ENCODE assay signal across 7 cellular contexts in the genomic region with DNA sequence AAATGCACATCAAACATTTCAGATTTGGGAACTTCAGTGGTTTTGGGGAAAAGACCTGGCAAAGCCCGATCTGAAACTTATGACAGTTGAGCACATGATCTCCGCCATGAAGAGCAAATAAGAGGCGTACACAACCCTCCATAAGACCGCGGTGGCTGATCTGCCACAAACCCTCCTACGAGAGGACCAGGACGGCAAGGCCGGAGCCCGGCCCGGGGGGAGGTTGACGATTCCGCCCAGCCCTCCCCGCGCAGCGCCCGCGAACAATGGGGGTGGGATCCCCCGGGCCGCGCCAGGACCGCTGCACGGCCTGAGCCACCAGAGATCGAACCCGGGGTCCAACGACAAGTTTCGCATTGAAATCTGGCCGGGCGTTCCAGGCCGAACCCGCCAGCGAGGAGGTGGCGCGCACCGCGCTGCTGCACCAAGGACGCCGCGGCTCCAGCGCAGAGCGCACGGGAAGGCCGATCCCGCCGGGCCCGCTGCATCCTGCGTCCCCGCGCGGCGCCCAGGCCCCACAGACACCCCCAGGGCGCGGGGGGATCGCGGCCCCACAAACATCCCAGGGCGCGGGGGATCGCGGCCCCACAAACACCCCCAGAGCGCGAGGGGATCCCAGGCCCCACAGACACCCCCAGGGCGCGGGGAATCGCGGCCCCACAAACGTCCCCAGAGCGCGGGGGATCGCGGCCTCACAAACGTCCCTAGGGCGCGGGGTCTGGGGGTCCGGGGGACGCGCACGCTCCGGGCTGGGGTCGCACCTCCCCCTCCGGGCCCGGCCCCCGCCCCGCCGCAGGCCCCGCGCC. TPM values are rescaled to one million over a fixed set of nuclear protein-coding genes. Genes with fewer than 3 reads are reported as not detected.
A peak's percentile ranks its signal among the peaks of the same experiment; 100 is the strongest.
DNase-seq lines count a peak whose midpoint lies in the region; ATAC-seq, FAIRE-seq and TF ChIP-seq lines count a peak whose summit lies in the region.

No MANE protein-coding gene starts in this region.

- ATAC-seq in heart right ventricle (peak; percentile 24 to 63 (median 48)), GM18868 (IDR thresholded peaks at IDR 0.05; ENCODE audit: unreplicated experiment) (no peak)

- no peak for TF ChIP-seq POLR2A in GM12892 (IDR thresholded peaks at IDR 0.05; ENCODE audit: low read depth, low read length)

- intact Hi-C loops in heart right ventricle (cut with DNase I) = loop anchor here in 7 of 10 donors (2.0 to 10.0 kb wide), 5 partner anchors 62 to 178 kb away; no protein-coding TSS in a partner anchor

- no peak for FAIRE-seq in GM12892 (lab: Jason Lieb, UNC)

- H3K4me1 ChIP-seq in HAP-1 (no peaks in the 10 kb centered on the region), heart right ventricle (peaks cover 10 to 30% (median 19%) of the 10 kb centered on the region in 9 donors)

- no peaks in the 10 kb centered on the region for H3K36me3 ChIP-seq in HAP-1 (replicated peaks)
- no peaks in the 10 kb centered on the region for H3K36me3 ChIP-seq in heart right ventricle

- in situ Hi-C loops in HAP-1 (cut with MboI; ENCODE audit: low sequenced_read_pairs) = no loop called here

- TF ChIP-seq CTCF in VCaP (conservative IDR thresholded peaks at IDR 0.05) (no peak), heart right ventricle (IDR thresholded peaks at IDR 0.05) (no peak)

- 1% methylated on average over 68 to 85 of the region's 85 CpGs for WGBS in heart right ventricle, 2 donors

- H3K27ac ChIP-seq in VCaP = peak overlapping the region; percentile 90
- peak overlapping the region; percentile 71 to 87 (median 86) for H3K27ac ChIP-seq in heart right ventricle

- H3K9me3 ChIP-seq in HAP-1 (no peaks in the 10 kb centered on the region), heart right ventricle (peaks cover 0 to 10% (median 0%) of the 10 kb centered on the region in 11 donors)

- no peaks in the 10 kb centered on the region for H3K27me3 ChIP-seq in HAP-1 (ENCODE audit: low read depth)
- H3K27me3 ChIP-seq in heart right ventricle = peaks cover 0 to 12% (median 0%) of the 10 kb centered on the region in 7 donors

- DNase-seq in HAP-1 (ENCODE audit: low spot score in 2 of 2) = peak in 1 of 2 experiments; percentile 56
- peak; percentile 19 to 53 for DNase-seq in heart right ventricle
- DNase-seq in putamen (ENCODE audit: low spot score) = peak; percentile 59
- DNase-seq in GM12892 (ENCODE audit: insufficient read length) = no peak
- DNase-seq in stimulated activated CD4-positive, alpha-beta T cell treated with anti-CD3 and anti-CD28 coated beads, Interleukin-4, amount 100 ng/mL, for 1 hour = no peak

- peak overlapping the region; percentile 68 for H3K4me3 ChIP-seq in HAP-1
- peak overlapping the region; percentile 62 to 92 (median 84) for H3K4me3 ChIP-seq in heart right ventricle

RNA-seq across cellular contexts. Expression of a gene that starts 0.6 kb away (rescaled TPM):
- total RNA-seq in heart right ventricle = 10 to 100 TPM; 27.6 to 48.2 (median 35.4) TPM
- polyA plus RNA-seq in heart right ventricle = 1 to 10 TPM; 7.1 to 8.6 TPM
- polyA plus RNA-seq in GM12892 (2012; ENCODE audit: missing spikeins) = 0.36 TPM

Comparison
In these comparisons a context has a peak if more than half of its experiments do, and no peak if none do; other contexts are left out.
1. DNase-seq: peak in heart right ventricle (2 of 2) and putamen (single experiment); none in GM12892 (single experiment) and stimulated activated CD4-positive, alpha-beta T cell treated with anti-CD3 and anti-CD28 coated beads, Interleukin-4, amount 100 ng/mL, for 1 hour (single experiment).